Comparison of ENCODE assay signal across 19 cellular contexts in the genomic region with DNA sequence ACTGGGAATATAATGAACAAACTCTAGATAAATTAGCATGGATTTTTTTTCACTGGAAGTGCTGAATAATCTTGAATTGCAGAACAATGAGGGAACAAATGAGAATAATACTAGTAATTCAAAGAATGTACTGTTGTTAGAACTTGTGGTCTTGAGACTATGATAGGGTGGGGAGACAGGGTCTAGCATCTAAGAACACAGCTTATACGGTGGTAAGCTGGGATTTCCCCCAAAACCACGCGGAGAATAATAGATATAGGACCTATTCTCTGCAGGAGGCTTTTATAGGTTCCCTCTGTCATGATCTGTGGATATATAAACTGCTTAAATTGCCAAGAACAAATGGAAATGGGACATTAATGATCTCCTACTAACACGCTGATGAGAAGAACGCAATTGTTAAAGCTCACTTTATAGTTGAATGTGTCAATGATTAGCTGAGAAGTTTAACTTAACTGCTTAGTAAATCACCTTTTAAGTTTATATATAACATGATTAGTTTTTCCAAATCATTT.
DNase-seq lines count a peak whose midpoint lies in the region; ATAC-seq and TF ChIP-seq lines count a peak whose summit lies in the region.
"Had no signal": no experiment of that assay in that cellular context is flagged by ENCODE, and none has a peak within 500 bp of the region (broad histone marks: within the 10 kb centered on the region; RNA-seq: fewer than 3 reads in every experiment).

No MANE protein-coding gene starts in this region.

- H3K9me3 ChIP-seq in naive thymus-derived CD4-positive, alpha-beta T cell (ENCODE audit: control insufficient read depth in 2 of 3, low read length in 3 of 3) = no peaks in the 10 kb centered on the region
- H3K9me3 ChIP-seq: BLaER1 treated with 17β-estradiol and CSF1 and Interleukin-3, amounts not matched to agents 10 nM and 100 nM; heart right ventricle; MG63; Peyer's patch; prostate gland had no signal

- H3K27me3 ChIP-seq in naive thymus-derived CD4-positive, alpha-beta T cell (ENCODE audit: control insufficient read depth in 2 of 2, insufficient read depth in 2 of 2, low read length in 2 of 2) = no peaks in the 10 kb centered on the region
- H3K27me3 ChIP-seq: BLaER1 treated with 17β-estradiol and CSF1 and Interleukin-3, amounts not matched to agents 10 nM and 100 nM; heart right ventricle; MG63; Peyer's patch had no signal

- no peak overlapping the region for H3K4me3 Mint-ChIP-seq in Calu3 (ENCODE audit: low read depth, unreplicated experiment)
- no peak overlapping the region for H3K4me3 Mint-ChIP-seq in naive thymus-derived CD4-positive, alpha-beta T cell
- H3K4me3 Mint-ChIP-seq in activated CD4-positive, alpha-beta T cell treated with anti-CD3 and anti-CD28 coated beads, Interleukin-2, amount 10 ng/mL, durations not matched to agents 24 days and 14 days = no peak overlapping the region
- H3K4me3 Mint-ChIP-seq: activated T-helper 17 cell treated with anti-CD3 and anti-CD28 coated beads, Interleukin-2, amount 50 U/mL, for 72 hours; natural killer cell treated with Interleukin-12 subunit alpha and Interleukin-12 subunit beta and Interleukin-15 and Interleukin-18, amount 100 ng/mL, for 72 hours had no signal

- no TSS peak for BruUV-seq in Calu3 (replicated peaks; lab: Mats Ljungman, UMichigan)

- CTCF ChIA-PET in Calu3 (lab: Charles Lee) = interaction anchor here (1.1 to 1.2 kb wide), 2 partner anchors 41 to 72 kb away, joined by 3 read pairs; no protein-coding TSS in a partner anchor
- CTCF ChIA-PET in naive thymus-derived CD4-positive, alpha-beta T cell (lab: Charles Lee) = no interaction called here

- POLR2A ChIA-PET in naive thymus-derived CD4-positive, alpha-beta T cell (lab: Charles Lee) = no interaction called here

- H3K9me3 Mint-ChIP-seq in Calu3 (ENCODE audit: low read depth, unreplicated experiment) = no peaks in the 10 kb centered on the region
- peaks cover 0 to 6% (median 0%) of the 10 kb centered on the region in 11 donors for H3K9me3 Mint-ChIP-seq in naive thymus-derived CD4-positive, alpha-beta T cell
- H3K9me3 Mint-ChIP-seq in activated CD4-positive, alpha-beta T cell treated with anti-CD3 and anti-CD28 coated beads, Interleukin-2, amount 10 ng/mL, durations not matched to agents 24 days and 14 days = no peaks in the 10 kb centered on the region
- H3K9me3 Mint-ChIP-seq: natural killer cell treated with Interleukin-12 subunit alpha and Interleukin-12 subunit beta and Interleukin-15 and Interleukin-18, amount 100 ng/mL, for 72 hours had no signal

- H3K27me3 Mint-ChIP-seq in Calu3 (ENCODE audit: unreplicated experiment) = no peaks in the 10 kb centered on the region
- H3K27me3 Mint-ChIP-seq in naive thymus-derived CD4-positive, alpha-beta T cell = no peaks in the 10 kb centered on the region
- no peaks in the 10 kb centered on the region for H3K27me3 Mint-ChIP-seq in activated CD4-positive, alpha-beta T cell treated with anti-CD3 and anti-CD28 coated beads, Interleukin-2, amount 10 ng/mL, durations not matched to agents 24 days and 14 days
- H3K27me3 Mint-ChIP-seq: activated T-helper 17 cell treated with anti-CD3 and anti-CD28 coated beads, Interleukin-2, amount 50 U/mL, for 72 hours had no signal

- H3K4me1 ChIP-seq in naive thymus-derived CD4-positive, alpha-beta T cell (ENCODE audit: control insufficient read depth in 2 of 2, insufficient read depth in 2 of 2, low read length in 2 of 2) = no peaks in the 10 kb centered on the region
- H3K4me1 ChIP-seq: BLaER1 treated with 17β-estradiol and CSF1 and Interleukin-3, amounts not matched to agents 10 nM and 100 nM; heart right ventricle; Peyer's patch; prostate gland had no signal

- peaks cover 25% of the 10 kb centered on the region for H3K4me1 Mint-ChIP-seq in Calu3 (ENCODE audit: low read depth, unreplicated experiment)
- no peaks in the 10 kb centered on the region for H3K4me1 Mint-ChIP-seq in naive thymus-derived CD4-positive, alpha-beta T cell
- no peaks in the 10 kb centered on the region for H3K4me1 Mint-ChIP-seq in activated CD4-positive, alpha-beta T cell treated with anti-CD3 and anti-CD28 coated beads, Interleukin-2, amount 10 ng/mL, durations not matched to agents 24 days and 14 days
- H3K4me1 Mint-ChIP-seq: activated T-helper 17 cell treated with anti-CD3 and anti-CD28 coated beads, Interleukin-2, amount 50 U/mL, for 72 hours had no signal

- H3K36me3 ChIP-seq in naive thymus-derived CD4-positive, alpha-beta T cell (ENCODE audit: control insufficient read depth in 2 of 3, insufficient read depth in 3 of 3, low read length in 3 of 3) = no peaks in the 10 kb centered on the region
- H3K36me3 ChIP-seq: BLaER1 treated with 17β-estradiol and CSF1 and Interleukin-3, amounts not matched to agents 10 nM and 100 nM; heart right ventricle; MG63; Peyer's patch; prostate gland had no signal

- no peak overlapping the region for H3K27ac ChIP-seq in naive thymus-derived CD4-positive, alpha-beta T cell (ENCODE audit: low read depth, low read length)
- H3K27ac ChIP-seq: BLaER1 treated with 17β-estradiol and CSF1 and Interleukin-3, amounts not matched to agents 10 nM and 100 nM; heart right ventricle; Peyer's patch; prostate gland had no signal

- DNase-seq in Calu3 (no peak), astrocyte of the hippocampus (ENCODE audit: low read depth, low spot score) (peak; percentile 71), DMS153 (lab: John Stamatoyannopoulos, UW) (no peak)
- DNase-seq in naive thymus-derived CD4-positive, alpha-beta T cell = no peak
- DNase-seq in activated CD4-positive, alpha-beta T cell treated with anti-CD3 and anti-CD28 coated beads, Interleukin-2, amount 10 ng/mL, durations not matched to agents 24 days and 14 days = no peak
- DNase-seq: effector memory CD4-positive, alpha-beta T cell; heart right ventricle; MG63; NCI-H2029; NCI-H69; Peyer's patch; stimulated activated naive CD8-positive, alpha-beta T cell treated with anti-CD3 and anti-CD28 coated beads, Interleukin-15, Interleukin-2, amounts not matched to agents 100 U/mL and 50 U/mL, for 24 hours had no signal

- no peaks in the 10 kb centered on the region for H3K36me3 Mint-ChIP-seq in Calu3 (ENCODE audit: insufficient read depth, unreplicated experiment)
- H3K36me3 Mint-ChIP-seq in naive thymus-derived CD4-positive, alpha-beta T cell = peaks cover 0 to 3% (median 0%) of the 10 kb centered on the region in 5 donors
- H3K36me3 Mint-ChIP-seq in activated CD4-positive, alpha-beta T cell treated with anti-CD3 and anti-CD28 coated beads, Interleukin-2, amount 10 ng/mL, durations not matched to agents 24 days and 14 days (ENCODE audit: low read depth) = no peaks in the 10 kb centered on the region
- H3K36me3 Mint-ChIP-seq: natural killer cell treated with Interleukin-12 subunit alpha and Interleukin-12 subunit beta and Interleukin-15 and Interleukin-18, amount 100 ng/mL, for 72 hours had no signal

- H3K4me3 ChIP-seq in naive thymus-derived CD4-positive, alpha-beta T cell (ENCODE audit: low read length) = no peak overlapping the region
- H3K4me3 ChIP-seq: BLaER1 treated with 17β-estradiol and CSF1 and Interleukin-3, amounts not matched to agents 10 nM and 100 nM; heart right ventricle; MG63; Peyer's patch; prostate gland had no signal

- peak; percentile 36 for ATAC-seq in GM19463 (IDR thresholded peaks at IDR 0.05; ENCODE audit: unreplicated experiment)
- ATAC-seq in HG03066 (IDR thresholded peaks at IDR 0.05; ENCODE audit: low read depth, unreplicated experiment) = peak; percentile 3
- ATAC-seq in naive thymus-derived CD4-positive, alpha-beta T cell = no peak
- no peak for ATAC-seq in GM19455 (IDR thresholded peaks at IDR 0.05; ENCODE audit: unreplicated experiment)
- ATAC-seq: heart right ventricle; stimulated activated naive CD8-positive, alpha-beta T cell treated with anti-CD3 and anti-CD28 coated beads, Interleukin-15, Interleukin-2, amounts not matched to agents 100 U/mL and 50 U/mL, for 24 hours had no signal

- TF ChIP-seq CTCF in Calu3 (IDR thresholded peaks at IDR 0.05; ENCODE audit: unreplicated experiment) = no peak

- intact Hi-C loops in Calu3 (cut with micrococcal nuclease; ENCODE audit: unreplicated experiment) = loop anchor here (2.0 to 5.0 kb wide), 4 partner anchors 40 to 455 kb away; no protein-coding TSS in a partner anchor
- intact Hi-C loops in naive thymus-derived CD4-positive, alpha-beta T cell (cut with micrococcal nuclease) = no loop called here
- intact Hi-C loops in activated CD4-positive, alpha-beta T cell treated with anti-CD3 and anti-CD28 coated beads, Interleukin-2, amount 10 ng/mL, durations not matched to agents 24 days and 14 days (cut with micrococcal nuclease) = no loop called here

- H3K27ac Mint-ChIP-seq in Calu3 (ENCODE audit: unreplicated experiment) = peak overlapping the region; percentile 76
- no peak overlapping the region for H3K27ac Mint-ChIP-seq in naive thymus-derived CD4-positive, alpha-beta T cell
- H3K27ac Mint-ChIP-seq in activated CD4-positive, alpha-beta T cell treated with anti-CD3 and anti-CD28 coated beads, Interleukin-2, amount 10 ng/mL, durations not matched to agents 24 days and 14 days = no peak overlapping the region
- H3K27ac Mint-ChIP-seq: activated T-helper 17 cell treated with anti-CD3 and anti-CD28 coated beads, Interleukin-2, amount 50 U/mL, for 72 hours; natural killer cell treated with Interleukin-12 subunit alpha and Interleukin-12 subunit beta and Interleukin-15 and Interleukin-18, amount 100 ng/mL, for 72 hours had no signal

Comparison
In these comparisons a context has a peak if more than half of its experiments do, and no peak if none do; other contexts are left out.
1. ATAC-seq: peak in GM19463 (single experiment) and HG03066 (single experiment); none in naive thymus-derived CD4-positive, alpha-beta T cell (single experiment) and GM19455 (single experiment).